In genomic region chr5:82159014-82159413, GRCh38 we compare ENCODE assay signal across 14 cellular contexts.
A peak's percentile ranks its signal among the peaks of the same experiment; 100 is the strongest.
DNase-seq lines count a peak whose midpoint lies in the region; ATAC-seq and TF ChIP-seq lines count a peak whose summit lies in the region.
"Had no signal": no experiment of that assay in that cellular context is flagged by ENCODE, and none has a peak within 500 bp of the region (broad histone marks: within the 10 kb centered on the region; RNA-seq: fewer than 3 reads in every experiment).

No MANE protein-coding gene starts in this region.

- H4K20me1 ChIP-seq in PC-3 (ENCODE audit: low read length) = no peaks in the 10 kb centered on the region
- H4K20me1 ChIP-seq: BLaER1 treated with 17β-estradiol and CSF1 and Interleukin-3, amounts not matched to agents 10 nM and 100 nM had no signal

- no TSS peak for BruUV-seq in PC-3 (replicated peaks; lab: Mats Ljungman, UMichigan)

- H2AFZ ChIP-seq in PC-3 (ENCODE audit: low read length) = no peak overlapping the region

- POLR2A ChIA-PET in PC-3 (lab: Charles Lee; ENCODE audit: unreplicated experiment) = no interaction called here

- no peak for TF ChIP-seq CTCF in PC-3 (conservative IDR thresholded peaks at IDR 0.05; ENCODE audit: low read depth, low read length)

- no peak overlapping the region for H3K4me3 ChIP-seq in PC-3 (ENCODE audit: low read length)
- H3K4me3 ChIP-seq: BLaER1 treated with 17β-estradiol and CSF1 and Interleukin-3, amounts not matched to agents 10 nM and 100 nM; dorsolateral prefrontal cortex had no signal

- H3K4me2 ChIP-seq in PC-3 (ENCODE audit: low read length) = no peak overlapping the region; the same call in 1 of the 2 replicates
- H3K4me2 ChIP-seq: BLaER1 treated with 17β-estradiol and CSF1 and Interleukin-3, amounts not matched to agents 10 nM and 100 nM had no signal

- no peak overlapping the region for H3K27ac ChIP-seq in PC-3 (ENCODE audit: low read length)
- H3K27ac ChIP-seq: BLaER1 treated with 17β-estradiol and CSF1 and Interleukin-3, amounts not matched to agents 10 nM and 100 nM; dorsolateral prefrontal cortex had no signal

- DNase-seq in EH (ENCODE audit: low read depth) (peak; percentile 88), PC-3 (peak; percentile 68), dermis blood vessel endothelial cell (peak; percentile 24), myocyte (ENCODE audit: low read depth) (peak; percentile 61), NCI-H526 (lab: John Stamatoyannopoulos, UW) (no peak), AG08396 (ENCODE audit: low spot score) (no peak)
- DNase-seq in stimulated activated CD4-positive, alpha-beta T cell treated with anti-CD3 and anti-CD28 coated beads, Interleukin-1b, Interleukin-23, amount 100 ng/mL, for 48 hours = no peak
- DNase-seq: activated CD4-positive, alpha-beta T cell treated with anti-CD3 and anti-CD28 coated beads for 1 hour; DND-41; dorsolateral prefrontal cortex; NCI-H345; OCI-M1 had no signal

- ATAC-seq in PC-3 (peak; percentile 81), GM21576 (IDR thresholded peaks at IDR 0.05; ENCODE audit: unreplicated experiment) (no peak)

- no peaks in the 10 kb centered on the region for H3K9me2 ChIP-seq in PC-3 (replicated peaks; ENCODE audit: low read length)

- H3K9ac ChIP-seq in PC-3 (ENCODE audit: low read length) = no peak overlapping the region
- H3K9ac ChIP-seq: BLaER1 treated with 17β-estradiol and CSF1 and Interleukin-3, amounts not matched to agents 10 nM and 100 nM had no signal

- peaks cover 17% of the 10 kb centered on the region for H3K4me1 ChIP-seq in PC-3 (ENCODE audit: insufficient read depth, low read length)
- H3K4me1 ChIP-seq: BLaER1 treated with 17β-estradiol and CSF1 and Interleukin-3, amounts not matched to agents 10 nM and 100 nM had no signal

- intact Hi-C loops in PC-3 (cut with micrococcal nuclease) = no loop called here

- no peaks in the 10 kb centered on the region for H3K79me2 ChIP-seq in PC-3 (ENCODE audit: low read length)

- no peaks in the 10 kb centered on the region for H3F3A ChIP-seq in PC-3 (ENCODE audit: low read length, unreplicated experiment)

- no peaks in the 10 kb centered on the region for H3K9me3 ChIP-seq in PC-3 (ENCODE audit: low read length)
- H3K9me3 ChIP-seq: BLaER1 treated with 17β-estradiol and CSF1 and Interleukin-3, amounts not matched to agents 10 nM and 100 nM had no signal

- no peaks in the 10 kb centered on the region for H3K27me3 ChIP-seq in PC-3 (ENCODE audit: low read length)
- H3K27me3 ChIP-seq: BLaER1 treated with 17β-estradiol and CSF1 and Interleukin-3, amounts not matched to agents 10 nM and 100 nM; dorsolateral prefrontal cortex had no signal

- CTCF ChIA-PET in PC-3 (lab: Charles Lee) = no interaction called here

- no peaks in the 10 kb centered on the region for H3K36me3 ChIP-seq in PC-3 (ENCODE audit: low read depth, low read length)
- H3K36me3 ChIP-seq: BLaER1 treated with 17β-estradiol and CSF1 and Interleukin-3, amounts not matched to agents 10 nM and 100 nM had no signal

Comparison
In these comparisons a context has a peak if more than half of its experiments do, and no peak if none do; other contexts are left out.
1. DNase-seq: peak in EH (single experiment), PC-3 (single experiment), dermis blood vessel endothelial cell (single experiment) and myocyte (single experiment); none in NCI-H526 (0 of 2), AG08396 (single experiment) and stimulated activated CD4-positive, alpha-beta T cell treated with anti-CD3 and anti-CD28 coated beads, Interleukin-1b, Interleukin-23, amount 100 ng/mL, for 48 hours (single experiment).